34 cellular contexts compared by ENCODE assay signal in the genomic region with DNA sequence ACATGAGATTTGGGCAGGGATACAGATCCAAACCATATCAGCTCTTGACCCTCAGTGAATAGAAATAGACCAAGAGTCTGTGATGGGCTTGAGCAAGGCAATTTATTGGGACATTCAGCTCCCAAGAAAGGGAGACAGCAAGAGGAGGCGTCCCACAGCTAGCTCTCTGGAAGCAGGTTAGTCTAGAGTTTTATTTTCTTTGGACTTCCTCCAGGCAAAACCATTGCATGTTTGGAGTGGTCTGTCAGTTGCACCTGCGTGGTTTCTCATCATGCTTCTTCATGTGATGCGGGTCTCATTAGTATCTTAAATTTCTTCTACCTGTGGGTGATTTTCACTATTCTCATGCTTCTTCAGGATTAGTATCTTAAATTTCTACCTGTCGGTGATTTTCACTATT.
"Had no signal": no experiment of that assay in that cellular context is flagged by ENCODE, and none has a peak within 500 bp of the region (broad histone marks: within the 10 kb centered on the region; RNA-seq: fewer than 3 reads in every experiment).

No MANE protein-coding gene starts in this region.

- H3K36me3 ChIP-seq: MG63 had no signal

- H3K4me3 ChIP-seq: MG63 had no signal

- DNase-seq: Karpas-422, Kasumi-1, MG63, MM.1S, MV-4-11, NCI-H1048, NCI-H1092, NCI-H1092 treated with DMSO at 0.1 percent for 48 hours, NCI-H1105, NCI-H1105 treated with DMSO at 0.1 percent for 48 hours, NCI-H1417, NCI-H1417 treated with DMSO at 0.1 percent for 48 hours, NCI-H1436, NCI-H1436 treated with DMSO at 0.1 percent for 48 hours, NCI-H146, NCI-H1694, NCI-H1694 treated with DMSO at 0.1 percent for 48 hours, NCI-H187, NCI-H187 treated with DMSO at 0.1 percent for 48 hours, NCI-H1930, NCI-H2029, NCI-H2029 treated with DMSO at 0.1 percent for 48 hours, NCI-H2081, NCI-H2081 treated with DMSO at 0.1 percent for 48 hours, NCI-H2107, NCI-H2171, NCI-H2171 treated with DMSO at 0.1 percent for 48 hours, NCI-H2227 treated with DMSO at 0.1 percent for 48 hours, NCI-H226, NCI-H345, NCI-H446, NCI-H446 treated with DMSO at 0.1 percent for 48 hours, NCI-H510A had no signal

- H3K27me3 ChIP-seq: MG63 had no signal

- H3K27ac ChIP-seq: KMS-11 had no signal
